In the genomic region with DNA sequence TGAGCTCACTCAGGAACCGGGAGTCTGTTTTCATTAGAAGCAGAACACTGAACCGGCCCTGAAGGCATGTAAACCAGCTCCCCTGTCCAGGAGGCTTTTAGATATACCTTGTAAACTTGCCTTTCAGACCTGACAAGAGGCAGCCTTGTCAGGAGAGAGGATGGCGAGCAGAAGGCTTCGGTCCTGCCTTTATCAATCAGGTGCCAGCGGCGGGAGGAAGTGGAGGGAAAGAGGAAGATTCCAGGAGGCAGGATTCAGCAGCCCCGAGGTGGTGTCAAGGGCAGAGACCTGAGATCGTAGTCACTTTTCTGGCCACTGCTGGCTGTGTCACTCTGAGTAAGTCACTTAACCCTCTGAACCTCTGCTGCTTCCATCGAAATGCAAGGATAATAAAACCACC, we compare ENCODE assay signal across 23 cellular contexts.
"Had no signal": no experiment of that assay in that cellular context is flagged by ENCODE, and none has a peak within 500 bp of the region (broad histone marks: within the 10 kb centered on the region; RNA-seq: fewer than 3 reads in every experiment).

No MANE protein-coding gene starts in this region.

- DNase-seq: activated B cell treated with CpG ODN at 0.5 μM for 24 hours; activated CD4-positive, alpha-beta T cell treated with anti-CD3 and anti-CD28 coated beads for 36 hours; activated CD4-positive, alpha-beta T cell treated with anti-CD3 and anti-CD28 coated beads, Interleukin-2, amount 50 U/mL, for 48 hours; activated CD8-positive, alpha-beta memory T cell treated with anti-CD3 and anti-CD28 coated beads, Interleukin-2, amount 50 U/mL, for 48 hours; activated naive CD4-positive, alpha-beta T cell; activated T-cell treated with anti-CD3 and anti-CD28 coated beads, Interleukin-2, amount 50 U/mL, for 4 hours; dorsolateral prefrontal cortex; effector memory CD8-positive, alpha-beta T cell; gastrocnemius medialis; hypothalamus; left cardiac atrium; mucosa of descending colon; posterior cingulate gyrus; stimulated activated CD4-positive, alpha-beta T cell treated with anti-CD3 and anti-CD28 coated beads, Interleukin-4, amount 100 ng/mL, for 24 hours; stimulated activated naive CD8-positive, alpha-beta T cell treated with anti-CD3 and anti-CD28 coated beads, Interleukin-15, Interleukin-2, amounts not matched to agents 100 U/mL and 50 U/mL, for 24 hours; T-helper 1 cell; upper lobe of left lung had no signal

- H3K36me3 Mint-ChIP-seq: activated naive CD8-positive, alpha-beta T cell; memory B cell had no signal

- H3K27ac Mint-ChIP-seq: activated B cell treated with CpG ODN at 0.5 μM for 24 hours; activated CD4-positive, alpha-beta T cell treated with anti-CD3 and anti-CD28 coated beads for 36 hours; activated naive CD8-positive, alpha-beta T cell; activated T-helper 2 cell treated with anti-CD3 and anti-CD28 coated beads, Interferon-gamma antibody, Interleukin-2, Interleukin-4, amounts not matched to agents 10 μg/mL and 5 μg/mL and 100 μg/mL, durations not matched to agents 14 hours and 24 hours and 36 hours; effector memory CD8-positive, alpha-beta T cell; memory B cell had no signal

- H3K27me3 ChIP-seq: upper lobe of left lung had no signal

- H3K4me1 ChIP-seq: breast epithelium, esophagus muscularis mucosa, gastrocnemius medialis, upper lobe of left lung had no signal

- H3K4me3 ChIP-seq: breast epithelium, dorsolateral prefrontal cortex, esophagus muscularis mucosa, gastrocnemius medialis, mucosa of descending colon, upper lobe of left lung had no signal

- ATAC-seq: activated CD4-positive, alpha-beta T cell treated with anti-CD3 and anti-CD28 coated beads for 36 hours; activated T-cell treated with anti-CD3 and anti-CD28 coated beads, Interleukin-2, amount 50 U/mL, for 4 hours; effector memory CD8-positive, alpha-beta T cell; gastrocnemius medialis; left cardiac atrium; mucosa of descending colon; stimulated activated naive CD8-positive, alpha-beta T cell treated with anti-CD3 and anti-CD28 coated beads, Interleukin-15, Interleukin-2, amounts not matched to agents 100 U/mL and 50 U/mL, for 24 hours had no signal

- H3K9me3 ChIP-seq: breast epithelium, esophagus muscularis mucosa, gastrocnemius medialis, mucosa of descending colon, upper lobe of left lung had no signal

- H3K4me3 Mint-ChIP-seq: activated B cell treated with CpG ODN at 0.5 μM for 24 hours; activated CD4-positive, alpha-beta T cell treated with anti-CD3 and anti-CD28 coated beads for 36 hours; activated naive CD8-positive, alpha-beta T cell; activated T-cell treated with anti-CD3 and anti-CD28 coated beads, Interleukin-2, amount 50 U/mL, for 4 hours; central memory CD8-positive, alpha-beta T cell; effector memory CD8-positive, alpha-beta T cell; memory B cell had no signal

- H3K9me3 Mint-ChIP-seq: activated B cell treated with CpG ODN at 0.5 μM for 24 hours; activated T-cell treated with anti-CD3 and anti-CD28 coated beads, Interleukin-2, amount 50 U/mL, for 4 hours; activated T-helper 2 cell treated with anti-CD3 and anti-CD28 coated beads, Interferon-gamma antibody, Interleukin-2, Interleukin-4, amounts not matched to agents 10 μg/mL and 5 μg/mL and 100 μg/mL, durations not matched to agents 14 hours and 24 hours and 36 hours; central memory CD8-positive, alpha-beta T cell; effector memory CD8-positive, alpha-beta T cell; memory B cell had no signal

- H3K27ac ChIP-seq: breast epithelium, dorsolateral prefrontal cortex, esophagus muscularis mucosa, gastrocnemius medialis, upper lobe of left lung had no signal

- H3K36me3 ChIP-seq: breast epithelium, esophagus muscularis mucosa, gastrocnemius medialis, upper lobe of left lung had no signal

- H3K4me1 Mint-ChIP-seq: activated B cell treated with CpG ODN at 0.5 μM for 24 hours; activated CD4-positive, alpha-beta T cell treated with anti-CD3 and anti-CD28 coated beads for 36 hours; central memory CD8-positive, alpha-beta T cell; memory B cell had no signal
